In the genomic region with DNA sequence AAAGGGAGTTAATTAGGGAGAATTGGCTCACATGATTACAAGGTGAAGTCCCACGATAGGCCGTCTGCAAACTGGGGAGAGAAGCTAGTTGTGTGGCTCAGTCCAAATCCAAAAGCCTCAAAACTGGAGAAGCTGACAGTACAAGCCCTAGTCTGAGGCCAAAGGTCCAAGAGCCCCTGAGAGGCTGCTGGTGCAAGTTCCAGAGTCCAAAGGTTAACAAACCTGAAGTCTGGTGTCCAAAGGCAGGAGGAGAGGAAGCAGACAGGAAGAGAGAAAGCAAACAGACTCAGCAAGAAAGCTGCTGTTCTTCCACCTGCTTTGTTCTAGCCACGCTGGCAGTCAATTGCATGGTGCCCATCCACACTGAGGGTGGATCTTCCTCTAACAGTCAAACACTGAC, we compare ENCODE assay signal across 10 cellular contexts. TPM values are rescaled to one million over a fixed set of nuclear protein-coding genes. Genes with fewer than 3 reads are reported as not detected.
"Had no signal": no experiment of that assay in that cellular context is flagged by ENCODE, and none has a peak within 500 bp of the region (broad histone marks: within the 10 kb centered on the region; RNA-seq: fewer than 3 reads in every experiment).

No MANE protein-coding gene starts in this region.

- H2AFZ ChIP-seq: GM23338 had no signal

- DNase-seq: H9, HCEC 1CT, KBM-7 had no signal

- ATAC-seq: GM23338 had no signal

- H3K4me2 ChIP-seq: GM23338, KMS-11 had no signal

- H3K27ac ChIP-seq: KMS-11 had no signal

- H3K4me3 ChIP-seq: GM23338 had no signal

- H3K9ac ChIP-seq: KMS-11 had no signal

- FAIRE-seq: H1, H54, HTR-8/SVneo had no signal

RNA-seq across cellular contexts. Expression of a gene that starts 29.0 kb away (rescaled TPM):
- total RNA-seq: GM23338, H1, H9, HT-29 had no signal
- polyA plus RNA-seq: GM23338, H1, IgD-negative memory B cell had no signal
